1 cellular context compared by ENCODE assay signal in the genomic region with DNA sequence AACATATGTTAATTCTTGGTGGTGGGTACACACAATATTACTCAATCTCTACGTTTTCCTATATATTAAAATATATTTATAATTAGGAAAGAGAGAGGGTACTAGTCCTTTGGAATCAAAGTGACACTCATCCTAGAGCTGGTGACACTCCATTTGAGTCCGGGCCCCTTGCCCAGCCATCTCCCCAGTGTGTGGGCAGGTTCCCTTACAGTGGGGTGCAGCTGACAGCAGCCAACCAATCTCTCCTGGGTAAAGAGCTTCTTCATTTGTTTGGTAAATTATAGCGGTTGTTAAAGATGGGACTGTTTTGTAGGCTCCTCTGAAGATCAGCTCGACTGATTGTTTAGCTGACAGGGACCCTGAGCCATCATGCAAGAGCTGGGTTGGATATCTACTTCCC.
TF ChIP-seq lines count a peak whose summit lies in the region.

No MANE protein-coding gene starts in this region.

TF ChIP-seq in HepG2, 621 proteins besides CTCF, POLR2A, EP300 and RAD21 (continued from another document):
- TF ChIP-seq CBX2 (IDR thresholded peaks at IDR 0.05; ENCODE audit: low read depth, low read length) = no peak
- no peak for TF ChIP-seq CBX2 (CRISPR knock-in tag; IDR thresholded peaks at IDR 0.05; ENCODE audit: low read depth)
- TF ChIP-seq STAT5B (CRISPR knock-in tag; IDR thresholded peaks at IDR 0.05) = no peak
- no peak for TF ChIP-seq CREM (IDR thresholded peaks at IDR 0.05)
- TF ChIP-seq CREM (CRISPR knock-in tag; IDR thresholded peaks at IDR 0.05) = no peak
- TF ChIP-seq NFRKB (IDR thresholded peaks at IDR 0.05) = no peak
- TF ChIP-seq ZC3H4 (CRISPR knock-in tag; IDR thresholded peaks at IDR 0.05; ENCODE audit: borderline replicate concordance) = no peak
- no peak for TF ChIP-seq ZNF143 (CRISPR knock-in tag; IDR thresholded peaks at IDR 0.05)
- TF ChIP-seq ZNF576 (CRISPR knock-in tag; IDR thresholded peaks at IDR 0.05) = no peak
TF ChIP-seq in HepG2: peak in this region for 0.
